Comparison of ENCODE assay signal across 11 cellular contexts in the genomic region with DNA sequence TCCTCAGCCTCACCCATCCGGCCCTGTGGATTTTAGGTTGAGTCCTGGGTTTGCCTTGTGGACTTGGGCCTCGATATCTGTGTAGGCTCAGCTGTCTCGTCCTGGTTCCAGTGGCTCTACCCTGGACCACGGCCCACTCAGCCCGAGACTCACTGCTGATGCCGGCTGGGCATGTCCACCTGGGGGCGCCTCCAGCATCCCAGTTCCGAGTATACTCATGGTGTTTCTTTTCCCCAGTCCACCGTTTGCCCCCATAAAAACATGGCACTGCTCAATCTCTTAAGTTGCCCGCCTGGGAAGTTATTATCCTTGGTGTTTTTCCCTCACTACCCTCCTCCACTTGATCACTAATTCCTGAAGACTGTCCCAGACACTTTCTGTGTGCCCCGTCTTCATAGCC.
A peak's percentile ranks its signal among the peaks of the same experiment; 100 is the strongest.
DNase-seq lines count a peak whose midpoint lies in the region; ATAC-seq, FAIRE-seq and TF ChIP-seq lines count a peak whose summit lies in the region.
"Had no signal": no experiment of that assay in that cellular context is flagged by ENCODE, and none has a peak within 500 bp of the region (broad histone marks: within the 10 kb centered on the region; RNA-seq: fewer than 3 reads in every experiment).

No MANE protein-coding gene starts in this region.

- peaks cover 10% of the 10 kb centered on the region for H3K4me1 Mint-ChIP-seq in astrocyte (ENCODE audit: low read depth, unreplicated experiment)

- H3K9ac ChIP-seq in astrocyte (ENCODE audit: low read length): no peak overlapping the region
- H3K9ac ChIP-seq: KMS-11 had no signal

- peak; percentile 32 for ATAC-seq in Right ventricle myocardium inferior
- no peak for ATAC-seq in HG02571 (IDR thresholded peaks at IDR 0.05; ENCODE audit: unreplicated experiment)

- no peak overlapping the region for H3K4me2 ChIP-seq in astrocyte (ENCODE audit: low read length)
- H3K4me2 ChIP-seq: KMS-11 had no signal

- H3K27ac ChIP-seq in astrocyte (ENCODE audit: low read depth, low read length): no peak overlapping the region
- H3K27ac ChIP-seq in right atrium auricular region: no peak overlapping the region
- H3K27ac ChIP-seq in transverse colon: no peak overlapping the region
- H3K27ac ChIP-seq: KMS-11 had no signal

- in situ Hi-C loops in transverse colon (cut with MboI; ENCODE audit: low pct_ligation_motif_present in 1 of 4, low pct_unique_long_range_greater_than_20kb in 1 of 4, low sequenced_read_pairs in 3 of 4): no loop called here

- H2AFZ ChIP-seq in astrocyte (ENCODE audit: low read depth, low read length): no peak overlapping the region

- peaks cover 92% of the 10 kb centered on the region for H4K20me1 ChIP-seq in astrocyte (ENCODE audit: insufficient read depth, low read length)

- no peaks in the 10 kb centered on the region for H3K36me3 ChIP-seq in astrocyte (ENCODE audit: insufficient read depth, low read length)
- no peaks in the 10 kb centered on the region for H3K36me3 ChIP-seq in right atrium auricular region
- H3K36me3 ChIP-seq in transverse colon: no peaks in the 10 kb centered on the region

- no peak for FAIRE-seq in astrocyte (lab: Jason Lieb, UNC)

- DNase-seq in Right ventricle myocardium inferior (ENCODE audit: missing footprints) (no peak), cardiac septum (ENCODE audit: low spot score) (no peak), astrocyte (ENCODE audit: low read depth) (no peak), right atrium auricular region (ENCODE audit: low spot score) (no peak), transverse colon (no peak), AG08395 (ENCODE audit: low spot score) (no peak), NCI-H1417 (lab: John Stamatoyannopoulos, UW) (no peak)
- DNase-seq: activated CD4-positive, alpha-beta T cell treated with anti-CD3 and anti-CD28 coated beads, Interleukin-2, amount 10 ng/mL, durations not matched to agents 7 days and 5 days; CD4-positive, CD25-positive, alpha-beta regulatory T cell had no signal

- H3K4me1 ChIP-seq in astrocyte (ENCODE audit: insufficient read depth, low read length): no peaks in the 10 kb centered on the region
- H3K4me1 ChIP-seq in right atrium auricular region: peaks cover 0 to 48% of the 10 kb centered on the region in 2 donors
- peaks cover 7 to 36% (median 15%) of the 10 kb centered on the region in 4 donors for H3K4me1 ChIP-seq in transverse colon

- no peaks in the 10 kb centered on the region for H3K27me3 Mint-ChIP-seq in astrocyte (ENCODE audit: low read depth, unreplicated experiment)
- H3K27me3 Mint-ChIP-seq: activated CD4-positive, alpha-beta T cell treated with anti-CD3 and anti-CD28 coated beads, Interleukin-2, amount 10 ng/mL, durations not matched to agents 7 days and 5 days; CD4-positive, CD25-positive, alpha-beta regulatory T cell had no signal

- no peaks in the 10 kb centered on the region for H3K27me3 ChIP-seq in astrocyte (ENCODE audit: insufficient read depth, low read length)
- H3K27me3 ChIP-seq in right atrium auricular region: no peaks in the 10 kb centered on the region
- H3K27me3 ChIP-seq in transverse colon: no peaks in the 10 kb centered on the region

- intact Hi-C loops in Right ventricle myocardium inferior (cut with DNase I) (no loop called here), cardiac septum (cut with DNase I) (loop anchor here (10.0 kb wide), 1 partner anchor 312 kb away; no protein-coding TSS in a partner anchor), transverse colon (cut with DNase I; ENCODE audit: low total_unique reads) (no loop called here)

- 88 to 100% methylated on average over 1 to 11 of the region's 11 CpGs for WGBS in transverse colon (ENCODE audit: low coverage in 1 of 2), 2 donors

- H3K4me3 ChIP-seq in astrocyte (ENCODE audit: insufficient read depth, low read depth, low read length) (no peak overlapping the region), right atrium auricular region (no peak overlapping the region), transverse colon (no peak overlapping the region)

- H3K36me3 Mint-ChIP-seq in astrocyte (ENCODE audit: low read depth, unreplicated experiment): peaks cover 9% of the 10 kb centered on the region

- TF ChIP-seq CTCF in astrocyte (IDR thresholded peaks at IDR 0.05; ENCODE audit: insufficient read depth, low read depth, low read length) (peak; percentile 22), right atrium auricular region (IDR thresholded peaks at IDR 0.05) (peak; percentile 20 to 50), transverse colon (IDR thresholded peaks at IDR 0.05) (peak in 2 of 5 experiments; percentile 14 to 16)

- no peak overlapping the region for H3K4me3 Mint-ChIP-seq in astrocyte (ENCODE audit: unreplicated experiment)
- H3K4me3 Mint-ChIP-seq: activated CD4-positive, alpha-beta T cell treated with anti-CD3 and anti-CD28 coated beads, Interleukin-2, amount 10 ng/mL, durations not matched to agents 7 days and 5 days had no signal

- H3K9me3 ChIP-seq in astrocyte (ENCODE audit: insufficient read depth, low read depth, low read length): no peaks in the 10 kb centered on the region
- H3K9me3 ChIP-seq in right atrium auricular region: no peaks in the 10 kb centered on the region
- no peaks in the 10 kb centered on the region for H3K9me3 ChIP-seq in transverse colon

- H3K27ac Mint-ChIP-seq in astrocyte (ENCODE audit: unreplicated experiment): no peak overlapping the region
- H3K27ac Mint-ChIP-seq: activated CD4-positive, alpha-beta T cell treated with anti-CD3 and anti-CD28 coated beads, Interleukin-2, amount 10 ng/mL, durations not matched to agents 7 days and 5 days; CD4-positive, CD25-positive, alpha-beta regulatory T cell had no signal

- no peaks in the 10 kb centered on the region for H3K9me3 Mint-ChIP-seq in astrocyte (ENCODE audit: unreplicated experiment)
- H3K9me3 Mint-ChIP-seq: activated CD4-positive, alpha-beta T cell treated with anti-CD3 and anti-CD28 coated beads, Interleukin-2, amount 10 ng/mL, durations not matched to agents 7 days and 5 days; CD4-positive, CD25-positive, alpha-beta regulatory T cell had no signal

- TF ChIP-seq EP300 in transverse colon (IDR thresholded peaks at IDR 0.05; ENCODE audit: low read depth): no peak

- no peak for TF ChIP-seq POLR2A in transverse colon (IDR thresholded peaks at IDR 0.05)

- peaks cover 98% of the 10 kb centered on the region for H3K79me2 ChIP-seq in astrocyte (ENCODE audit: insufficient read depth, low read length)
